In the genomic region with DNA sequence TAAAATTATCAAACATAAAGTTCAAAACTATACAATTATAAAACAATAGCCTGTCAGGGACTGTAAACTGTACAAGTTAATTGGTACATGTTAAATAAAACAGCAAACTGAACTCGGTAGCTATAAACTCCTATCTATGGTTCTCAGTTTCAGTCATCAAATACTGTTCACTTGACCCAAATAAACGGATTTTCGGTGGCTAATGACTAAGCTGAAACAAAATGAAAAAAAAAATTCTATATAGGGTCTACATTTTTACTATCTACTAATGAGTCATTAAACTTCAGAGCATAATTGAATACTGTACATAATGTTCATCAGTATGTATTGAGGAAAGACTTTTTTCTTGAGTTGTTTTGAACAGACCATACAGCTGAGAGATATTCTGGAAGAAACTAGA, we compare ENCODE assay signal across 25 cellular contexts. TPM values are rescaled to one million over a fixed set of nuclear protein-coding genes. Genes with fewer than 3 reads are reported as not detected.
DNase-seq lines count a peak whose midpoint lies in the region; ATAC-seq, FAIRE-seq and TF ChIP-seq lines count a peak whose summit lies in the region.
"Had no signal": no experiment of that assay in that cellular context is flagged by ENCODE, and none has a peak within 500 bp of the region (broad histone marks: within the 10 kb centered on the region; RNA-seq: fewer than 3 reads in every experiment).

No MANE protein-coding gene starts in this region.

- H3K79me2 ChIP-seq in HepG2 (ENCODE audit: insufficient read depth, low read length): no peaks in the 10 kb centered on the region
- H3K79me2 ChIP-seq in OCI-LY3 (ENCODE audit: low read length): no peaks in the 10 kb centered on the region

- H3K9me3 ChIP-seq in HepG2 (ENCODE audit: low read length) (no peaks in the 10 kb centered on the region), right lobe of liver (no peaks in the 10 kb centered on the region), OCI-LY3 (ENCODE audit: insufficient read depth, low read length) (no peaks in the 10 kb centered on the region), spleen (no peaks in the 10 kb centered on the region)
- H3K9me3 ChIP-seq: BLaER1 treated with 17β-estradiol and CSF1 and Interleukin-3, amounts not matched to agents 10 nM and 100 nM had no signal

- peaks cover 0 to 10% of the 10 kb centered on the region in 2 experiments; a peak in 3 of 5 replicates for H3K27me3 ChIP-seq in HepG2 (ENCODE audit: control insufficient read depth in 1 of 2, insufficient read depth in 2 of 2, low read length in 2 of 2)
- peaks cover 9 to 15% of the 10 kb centered on the region in 2 donors for H3K27me3 ChIP-seq in right lobe of liver
- H3K27me3 ChIP-seq in OCI-LY3 (ENCODE audit: low read depth, low read length): peaks cover 15% of the 10 kb centered on the region
- H3K27me3 ChIP-seq in spleen (replicated peaks in 1 of 7): peaks cover 0 to 69% (median 38%) of the 10 kb centered on the region in 7 donors

- H3K9ac ChIP-seq in HepG2 (ENCODE audit: insufficient read depth, low read depth, low read length) (no peak overlapping the region), OCI-LY3 (ENCODE audit: low read length) (no peak overlapping the region)

- TF ChIP-seq EP300 in HepG2 (IDR thresholded peaks at IDR 0.05; ENCODE audit: low read depth in 2 of 2, low read length in 2 of 2): no peak
- no peak for TF ChIP-seq EP300 in HepG2 (CRISPR knock-in tag; IDR thresholded peaks at IDR 0.05; ENCODE audit: borderline replicate concordance)

- peak; percentile 27 for DNase-seq in SIG-M5 treated with dmso at 0.1 percent for 504 hours (lab: John Stamatoyannopoulos, UW; ENCODE audit: unreplicated experiment)
- DNase-seq in SIG-M5 (lab: John Stamatoyannopoulos, UW): no peak
- no peak for DNase-seq in HepG2 (ENCODE audit: low spot score)
- DNase-seq in right lobe of liver: no peak
- no peak for DNase-seq in spleen
- DNase-seq in stimulated activated CD4-positive, alpha-beta T cell treated with anti-CD3 and anti-CD28 coated beads, Interleukin-4, amount 100 ng/mL, for 1 hour: no peak
- DNase-seq: ACHN; CD8-positive, alpha-beta T cell; DMS153; KBM-7; MM.1S; NCI-H1105 treated with DMSO at 0.1 percent for 48 hours; NCI-H1694; NCI-H446; NCI-H526; Right ventricle myocardium superior had no signal

- no peak for FAIRE-seq in HepG2 (lab: Jason Lieb, UNC)
- FAIRE-seq: G401.6, GM19239, H1 had no signal

- in situ Hi-C loops in HepG2 (cut with HindIII; ENCODE audit: extremely low pct_ligation_motif_present, low pct_unique_long_range_greater_than_20kb): no loop called here

- H3K27ac ChIP-seq in HepG2 (ENCODE audit: extremely low read length, insufficient read depth, low read length): no peak overlapping the region
- no peak overlapping the region for H3K27ac ChIP-seq in right lobe of liver
- no peak overlapping the region for H3K27ac ChIP-seq in OCI-LY3 (ENCODE audit: low read length)
- H3K27ac ChIP-seq in spleen: peak overlapping the region in 5 of 8 donors; percentile 67 to 83 (median 76)
- H3K27ac ChIP-seq: 22Rv1, SK-N-MC had no signal

- TF ChIP-seq CTCF in HepG2 (CRISPR knock-in tag; IDR thresholded peaks at IDR 0.05): no peak
- no peak for TF ChIP-seq CTCF in right lobe of liver (IDR thresholded peaks at IDR 0.05)
- no peak for TF ChIP-seq CTCF in OCI-LY3 (IDR thresholded peaks at IDR 0.05; ENCODE audit: low read depth, low read length)
- TF ChIP-seq CTCF in spleen (IDR thresholded peaks at IDR 0.05 in 8 of 11, conservative IDR thresholded peaks at IDR 0.05 in 3 of 11): no peak

- H3K4me1 ChIP-seq in HepG2 (ENCODE audit: insufficient read depth, low read length) (no peaks in the 10 kb centered on the region), right lobe of liver (no peaks in the 10 kb centered on the region), OCI-LY3 (ENCODE audit: low read length) (peaks cover 14% of the 10 kb centered on the region), spleen (peaks cover 0 to 36% (median 0%) of the 10 kb centered on the region in 6 donors)

- no peak for TF ChIP-seq RAD21 in HepG2 (CRISPR knock-in tag; IDR thresholded peaks at IDR 0.05)

- POLR2A ChIA-PET in HepG2 (lab: Yijun Ruan, JAX): no interaction called here

- no peak overlapping the region for H3K4me2 ChIP-seq in HepG2 (ENCODE audit: low read depth, low read length)
- H3K4me2 ChIP-seq in OCI-LY3 (ENCODE audit: low read length): peak overlapping the region; percentile 54

- H3K36me3 ChIP-seq in HepG2 (replicated peaks in 1 of 2; ENCODE audit: control insufficient read depth in 1 of 2, insufficient read depth in 2 of 2, low read length in 2 of 2) (no peaks in the 10 kb centered on the region), right lobe of liver (no peaks in the 10 kb centered on the region), OCI-LY3 (replicated peaks; ENCODE audit: low read depth, low read length) (no peaks in the 10 kb centered on the region), spleen (peaks cover 0 to 3% (median 0%) of the 10 kb centered on the region in 6 donors)
- H3K36me3 ChIP-seq: BLaER1 treated with 17β-estradiol and CSF1 and Interleukin-3, amounts not matched to agents 10 nM and 100 nM had no signal

- TF ChIP-seq POLR2A in HepG2 (IDR thresholded peaks at IDR 0.05; ENCODE audit: insufficient read depth in 1 of 2, low read depth in 2 of 2, low read length in 2 of 2) (no peak), right lobe of liver (IDR thresholded peaks at IDR 0.05) (no peak), spleen (IDR thresholded peaks at IDR 0.05) (no peak)

- WGBS in HepG2 (ENCODE audit: low lambda C conversion rate): 5% methylated on average over 3 of the region's 3 CpGs
- WGBS in right lobe of liver (ENCODE audit: insufficient coverage, low coverage, low lambda C conversion rate, missing lambda C conversion rate): 63% methylated on average over 3 of the region's 3 CpGs
- 59 to 82% (median 66%) methylated on average over 3 of the region's 3 CpGs for WGBS in spleen, 5 donors

- BruUV-seq in HepG2 (replicated peaks; lab: Mats Ljungman, UMichigan): no TSS peak

- H2AFZ ChIP-seq in HepG2 (ENCODE audit: low read length) (no peak overlapping the region), OCI-LY3 (ENCODE audit: low read depth, low read length) (no peak overlapping the region; the same call in 1 of the 2 replicates)

- H4K20me1 ChIP-seq in HepG2 (ENCODE audit: insufficient read depth, low read length) (no peaks in the 10 kb centered on the region), OCI-LY3 (ENCODE audit: insufficient read depth, low read length) (no peaks in the 10 kb centered on the region)
- H4K20me1 ChIP-seq: BLaER1 treated with 17β-estradiol and CSF1 and Interleukin-3, amounts not matched to agents 10 nM and 100 nM had no signal

- intact Hi-C loops in HepG2 (cut with micrococcal nuclease; ENCODE audit: unreplicated experiment) (no loop called here), right lobe of liver (cut with DNase I) (no loop called here), spleen (cut with DNase I; ENCODE audit: low total_unique reads) (no loop called here)

- CTCF ChIA-PET in HepG2 (lab: Yijun Ruan, JAX; ENCODE audit: low intra/inter-chr PET ratio, low total read pairs): no interaction called here

- no peak overlapping the region for H3K4me3 ChIP-seq in HepG2 (replicated peaks in 1 of 3; ENCODE audit: insufficient read depth in 1 of 3, low read depth in 2 of 3, low read length in 3 of 3)
- H3K4me3 ChIP-seq in right lobe of liver: no peak overlapping the region
- H3K4me3 ChIP-seq in OCI-LY3 (ENCODE audit: low read length): peak overlapping the region; percentile 17; the same call in 1 of the 2 replicates
- peak overlapping the region in 1 of 8 donors; percentile 36 for H3K4me3 ChIP-seq in spleen
- H3K4me3 ChIP-seq: BLaER1 treated with 17β-estradiol and CSF1 and Interleukin-3, amounts not matched to agents 10 nM and 100 nM; SK-N-MC had no signal

- ATAC-seq in HepG2: no peak
- no peak for ATAC-seq in right lobe of liver
- no peak for ATAC-seq in GM21529 (IDR thresholded peaks at IDR 0.05; ENCODE audit: unreplicated experiment)
- ATAC-seq: CD8-positive, alpha-beta T cell; HCT116 had no signal

RNA-seq across cellular contexts. Expression of a gene that starts 6.6 kb away (rescaled TPM):
- total RNA-seq in HepG2 (2016; rRNA removed; fragmentation: Illumina TruSeq; extraction: Trizol): not detected in 2 replicates
- not detected in 2 replicates for total RNA-seq in HepG2 (2016; cell fraction: cytosol; rRNA removed; fragmentation: Illumina TruSeq; extraction: Trizol; ENCODE audit: low read depth)
- total RNA-seq in HepG2 (2016; cell fraction: insoluble cytoplasmic fraction; rRNA removed; fragmentation: Illumina TruSeq; extraction: Trizol): not detected in 2 replicates
- not detected in 2 replicates for total RNA-seq in HepG2 (2016; cell fraction: membrane; rRNA removed; fragmentation: Illumina TruSeq; extraction: Trizol)
- not detected in 2 replicates for total RNA-seq in HepG2 (2016; cell fraction: nucleus; rRNA removed; fragmentation: Illumina TruSeq; extraction: Trizol)
- polyA plus RNA-seq in HepG2 (2011; rRNA removed): not detected in 2 replicates
- not detected in 2 replicates for polyA plus RNA-seq in HepG2 (2011; cell fraction: cytosol; rRNA removed)
- polyA plus RNA-seq in HepG2 (2011; cell fraction: nucleus; rRNA removed): not detected in 2 replicates
- polyA plus RNA-seq in HepG2 (2012): not detected in 2 replicates
- polyA plus RNA-seq in HepG2 (2016; cell fraction: cytosol; fragmentation: Illumina TruSeq; extraction: Trizol; ENCODE audit: low read depth): not detected in 2 replicates
- not detected in 2 replicates for polyA plus RNA-seq in HepG2 (2016; cell fraction: insoluble cytoplasmic fraction; fragmentation: Illumina TruSeq; extraction: Trizol; ENCODE audit: low read depth)
- not detected in 2 replicates for polyA plus RNA-seq in HepG2 (2016; cell fraction: membrane; fragmentation: Illumina TruSeq; extraction: Trizol; ENCODE audit: low read depth)
- polyA plus RNA-seq in HepG2 (2016; cell fraction: nucleus; fragmentation: Illumina TruSeq; extraction: Trizol; ENCODE audit: insufficient read depth, low read depth): not detected in 2 replicates
- not detected in 2 replicates for polyA minus RNA-seq in HepG2 (2011; rRNA and poly(A)+ RNA removed; ENCODE audit: low replicate concordance)
- not detected in 2 replicates for polyA minus RNA-seq in HepG2 (2011; cell fraction: cytosol; rRNA and poly(A)+ RNA removed)
- not detected in 2 replicates for polyA minus RNA-seq in HepG2 (2011; cell fraction: nucleus; rRNA and poly(A)+ RNA removed)
- under 1 TPM; 0.31 to 0.78 (median 0.47) TPM for total RNA-seq in right lobe of liver
- total RNA-seq in spleen: 10 to 100 TPM; 17.6 to 78.5 (median 37.1) TPM
- polyA plus RNA-seq in spleen: 1 to 10 TPM; 1.7 to 9.1 (median 4.7) TPM

RNA-seq across cellular contexts. Expression of a gene that starts 24.7 kb away (rescaled TPM):
- total RNA-seq in HepG2 (2016; rRNA removed; fragmentation: Illumina TruSeq; extraction: Trizol) (not detected in 2 replicates), right lobe of liver (under 1 TPM in 5 of 6 experiments, not detected in 1; 0.09 to 0.37 (median 0.12) TPM), spleen (10 to 100 TPM in 3 of 7 donors, 1 to 10 TPM in 4; 4.6 to 15.3 (median 7.3) TPM)
- not detected in 2 replicates for total RNA-seq in HepG2 (2016; cell fraction: cytosol; rRNA removed; fragmentation: Illumina TruSeq; extraction: Trizol; ENCODE audit: low read depth)
- total RNA-seq in HepG2 (2016; cell fraction: insoluble cytoplasmic fraction; rRNA removed; fragmentation: Illumina TruSeq; extraction: Trizol): not detected in 2 replicates
- not detected in 2 replicates for total RNA-seq in HepG2 (2016; cell fraction: membrane; rRNA removed; fragmentation: Illumina TruSeq; extraction: Trizol)
- not detected in 2 replicates for total RNA-seq in HepG2 (2016; cell fraction: nucleus; rRNA removed; fragmentation: Illumina TruSeq; extraction: Trizol)
- polyA plus RNA-seq in HepG2 (2011; rRNA removed) (not detected in 2 replicates), spleen (1 to 10 TPM in 1 of 3 donors, under 1 TPM in 2; 0.37 to 1.6 (median 0.71) TPM)
- not detected in 2 replicates for polyA plus RNA-seq in HepG2 (2011; cell fraction: cytosol; rRNA removed)
- not detected in 2 replicates for polyA plus RNA-seq in HepG2 (2011; cell fraction: nucleus; rRNA removed)
- not detected in 2 replicates for polyA plus RNA-seq in HepG2 (2012)
- polyA plus RNA-seq in HepG2 (2016; cell fraction: cytosol; fragmentation: Illumina TruSeq; extraction: Trizol; ENCODE audit: low read depth): not detected in 2 replicates
- polyA plus RNA-seq in HepG2 (2016; cell fraction: insoluble cytoplasmic fraction; fragmentation: Illumina TruSeq; extraction: Trizol; ENCODE audit: low read depth): not detected in 2 replicates
- polyA plus RNA-seq in HepG2 (2016; cell fraction: membrane; fragmentation: Illumina TruSeq; extraction: Trizol; ENCODE audit: low read depth): not detected in 2 replicates
- polyA plus RNA-seq in HepG2 (2016; cell fraction: nucleus; fragmentation: Illumina TruSeq; extraction: Trizol; ENCODE audit: insufficient read depth, low read depth): not detected in 2 replicates
- polyA minus RNA-seq in HepG2 (2011; rRNA and poly(A)+ RNA removed; ENCODE audit: low replicate concordance): not detected in 2 replicates
- polyA minus RNA-seq in HepG2 (2011; cell fraction: cytosol; rRNA and poly(A)+ RNA removed): not detected in 2 replicates
- polyA minus RNA-seq in HepG2 (2011; cell fraction: nucleus; rRNA and poly(A)+ RNA removed): not detected in 2 replicates

RNA-seq across cellular contexts. Expression of a gene that starts 53.2 kb away (rescaled TPM):
- 0.06 and 0.07 TPM in 2 replicates for total RNA-seq in HepG2 (2016; rRNA removed; fragmentation: Illumina TruSeq; extraction: Trizol)
- not detected in 2 replicates for total RNA-seq in HepG2 (2016; cell fraction: cytosol; rRNA removed; fragmentation: Illumina TruSeq; extraction: Trizol; ENCODE audit: low read depth)
- total RNA-seq in HepG2 (2016; cell fraction: insoluble cytoplasmic fraction; rRNA removed; fragmentation: Illumina TruSeq; extraction: Trizol): 0.12 TPM in 1 of 2 replicates, not detected in the other
- total RNA-seq in HepG2 (2016; cell fraction: membrane; rRNA removed; fragmentation: Illumina TruSeq; extraction: Trizol): 0.06 and 0.10 TPM in 2 replicates
- total RNA-seq in HepG2 (2016; cell fraction: nucleus; rRNA removed; fragmentation: Illumina TruSeq; extraction: Trizol): not detected in 2 replicates
- 0.10 and 0.15 TPM in 2 replicates for polyA plus RNA-seq in HepG2 (2011; rRNA removed)
- polyA plus RNA-seq in HepG2 (2011; cell fraction: cytosol; rRNA removed): 0.07 and 0.18 TPM in 2 replicates
- 0.10 TPM in 2 replicates for polyA plus RNA-seq in HepG2 (2011; cell fraction: nucleus; rRNA removed)
- polyA plus RNA-seq in HepG2 (2012): 0.08 and 0.12 TPM in 2 replicates
- polyA plus RNA-seq in HepG2 (2016; cell fraction: cytosol; fragmentation: Illumina TruSeq; extraction: Trizol; ENCODE audit: low read depth): 0.06 TPM in 1 of 2 replicates, not detected in the other
- 0.05 and 0.28 TPM in 2 replicates for polyA plus RNA-seq in HepG2 (2016; cell fraction: insoluble cytoplasmic fraction; fragmentation: Illumina TruSeq; extraction: Trizol; ENCODE audit: low read depth)
- 0.14 and 0.16 TPM in 2 replicates for polyA plus RNA-seq in HepG2 (2016; cell fraction: membrane; fragmentation: Illumina TruSeq; extraction: Trizol; ENCODE audit: low read depth)
- polyA plus RNA-seq in HepG2 (2016; cell fraction: nucleus; fragmentation: Illumina TruSeq; extraction: Trizol; ENCODE audit: insufficient read depth, low read depth): 0.11 and 0.36 TPM in 2 replicates
- 0.10 and 0.30 TPM in 2 replicates for polyA minus RNA-seq in HepG2 (2011; rRNA and poly(A)+ RNA removed; ENCODE audit: low replicate concordance)
- 0.18 and 0.89 TPM in 2 replicates for polyA minus RNA-seq in HepG2 (2011; cell fraction: cytosol; rRNA and poly(A)+ RNA removed)
- 0.13 and 0.25 TPM in 2 replicates for polyA minus RNA-seq in HepG2 (2011; cell fraction: nucleus; rRNA and poly(A)+ RNA removed)
- total RNA-seq in right lobe of liver: 10 to 100 TPM in 2 of 6 experiments, 1 to 10 TPM in 4; 6.4 to 12.2 (median 8.2) TPM
- 10 to 100 TPM; 35.1 to 52.3 (median 37.8) TPM for total RNA-seq in spleen
- polyA plus RNA-seq in spleen: 10 to 100 TPM in 1 of 3 donors, 1 to 10 TPM in 2; 5.0 to 13.9 (median 5.8) TPM

Comparison
In these comparisons a context has a peak if more than half of its experiments do, and no peak if none do; other contexts are left out.
1. H3K27ac ChIP-seq: peak in spleen (5 of 8); none in HepG2 (single experiment), right lobe of liver (0 of 3) and OCI-LY3 (single experiment).
2. RNA of a gene that starts 6.6 kb away (total RNA-seq): 17.6 to 78.5 TPM in spleen; 0.31 to 0.78 TPM in right lobe of liver and not detected in HepG2; every median in the first group is over 10 times any median in the second.